ENCODE assay signal across 1 cellular context in the genomic region with DNA sequence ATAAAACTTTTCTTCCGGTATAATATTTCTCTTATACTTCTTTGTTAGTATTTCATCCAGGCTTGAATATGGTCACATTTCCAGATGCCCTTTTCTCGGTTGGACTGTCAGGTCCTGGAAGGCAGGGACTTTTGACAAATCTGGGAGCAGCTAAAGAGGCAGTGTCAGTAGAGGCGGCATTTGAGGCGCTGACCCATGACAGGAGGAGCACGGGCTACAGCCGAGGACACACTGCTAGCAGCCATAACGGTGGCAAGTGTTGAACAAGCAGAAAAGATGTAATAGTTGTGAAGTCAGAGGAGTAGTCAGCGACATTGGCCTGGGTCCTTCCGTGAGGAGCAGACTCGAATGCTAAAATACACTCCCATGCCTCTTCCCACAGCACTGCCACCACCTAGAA.
TF ChIP-seq lines count a peak whose summit lies in the region.

No MANE protein-coding gene starts in this region.

TF ChIP-seq in K562, 482 proteins besides CTCF, POLR2A, EP300 and RAD21:
- TF ChIP-seq SAFB (IDR thresholded peaks at IDR 0.05; ENCODE audit: borderline replicate concordance, low read depth, low read length) (no peak), ZBTB12 (CRISPR knock-in tag; IDR thresholded peaks at IDR 0.05) (no peak), SRSF7 (optimal IDR thresholded peaks at IDR 0.05; ENCODE audit: low read depth, low read length) (no peak)
